In genomic region chr4:41796545-41797210, GRCh38 we compare ENCODE assay signal across 16 cellular contexts. TPM values are rescaled to one million over a fixed set of nuclear protein-coding genes. Genes with fewer than 3 reads are reported as not detected.
DNase-seq lines count a peak whose midpoint lies in the region; FAIRE-seq and TF ChIP-seq lines count a peak whose summit lies in the region.
"Had no signal": no experiment of that assay in that cellular context is flagged by ENCODE, and none has a peak within 500 bp of the region (broad histone marks: within the 10 kb centered on the region; RNA-seq: fewer than 3 reads in every experiment).

No MANE protein-coding gene starts in this region.

- peak; percentile 16 for FAIRE-seq in D721Med (lab: Jason Lieb, UNC)
- FAIRE-seq: TTC549 had no signal

- TF ChIP-seq CTCF in D721Med (IDR thresholded peaks at IDR 0.05; ENCODE audit: insufficient read depth, missing control alignments) (no peak), glutamatergic neuron (IDR thresholded peaks at IDR 0.05; ENCODE audit: partially characterized antibody, unreplicated experiment) (no peak), nephron (IDR thresholded peaks at IDR 0.05; ENCODE audit: unreplicated experiment in 3 of 3) (no peak)

- H3K27ac Mint-ChIP-seq in glutamatergic neuron (ENCODE audit: unreplicated experiment): peak overlapping the region; percentile 92
- peak overlapping the region; percentile 20 to 80 (median 58) for H3K27ac Mint-ChIP-seq in nephron
- H3K27ac Mint-ChIP-seq in activated naive CD8-positive, alpha-beta T cell treated with anti-CD3 and anti-CD28 coated beads for 36 hours: no peak overlapping the region
- H3K27ac Mint-ChIP-seq in activated T-cell treated with anti-CD3 and anti-CD28 coated beads, Interleukin-2, amount 50 U/mL, for 24 hours: no peak overlapping the region
- H3K27ac Mint-ChIP-seq: activated naive CD4-positive, alpha-beta T cell treated with anti-CD3 and anti-CD28 coated beads, Interleukin-2, amount 10 ng/mL, durations not matched to agents 7 days and 5 days had no signal

- H3K4me3 Mint-ChIP-seq in glutamatergic neuron (ENCODE audit: unreplicated experiment): peak overlapping the region; percentile 67
- no peak overlapping the region for H3K4me3 Mint-ChIP-seq in nephron
- H3K4me3 Mint-ChIP-seq in activated naive CD8-positive, alpha-beta T cell treated with anti-CD3 and anti-CD28 coated beads for 36 hours: no peak overlapping the region
- H3K4me3 Mint-ChIP-seq in activated T-cell treated with anti-CD3 and anti-CD28 coated beads, Interleukin-2, amount 50 U/mL, for 24 hours: no peak overlapping the region
- H3K4me3 Mint-ChIP-seq: activated naive CD4-positive, alpha-beta T cell treated with anti-CD3 and anti-CD28 coated beads, Interleukin-2, amount 10 ng/mL, durations not matched to agents 7 days and 5 days had no signal

- H3K9me3 Mint-ChIP-seq in glutamatergic neuron (ENCODE audit: unreplicated experiment) (peaks cover 4% of the 10 kb centered on the region), nephron (no peaks in the 10 kb centered on the region)
- H3K9me3 Mint-ChIP-seq in activated naive CD8-positive, alpha-beta T cell treated with anti-CD3 and anti-CD28 coated beads for 36 hours: no peaks in the 10 kb centered on the region
- H3K9me3 Mint-ChIP-seq in activated T-cell treated with anti-CD3 and anti-CD28 coated beads, Interleukin-2, amount 50 U/mL, for 24 hours: no peaks in the 10 kb centered on the region
- H3K9me3 Mint-ChIP-seq: activated naive CD4-positive, alpha-beta T cell treated with anti-CD3 and anti-CD28 coated beads, Interleukin-2, amount 10 ng/mL, durations not matched to agents 7 days and 5 days had no signal

- H3K4me1 Mint-ChIP-seq in glutamatergic neuron (ENCODE audit: low read depth, unreplicated experiment): peaks cover 59% of the 10 kb centered on the region
- peaks cover 23% of the 10 kb centered on the region for H3K4me1 Mint-ChIP-seq in nephron
- no peaks in the 10 kb centered on the region for H3K4me1 Mint-ChIP-seq in activated naive CD8-positive, alpha-beta T cell treated with anti-CD3 and anti-CD28 coated beads for 36 hours
- H3K4me1 Mint-ChIP-seq in activated T-cell treated with anti-CD3 and anti-CD28 coated beads, Interleukin-2, amount 50 U/mL, for 24 hours (ENCODE audit: low read depth): no peaks in the 10 kb centered on the region
- H3K4me1 Mint-ChIP-seq: activated naive CD4-positive, alpha-beta T cell treated with anti-CD3 and anti-CD28 coated beads, Interleukin-2, amount 10 ng/mL, durations not matched to agents 7 days and 5 days had no signal

- peaks cover 4% of the 10 kb centered on the region for H3K27me3 Mint-ChIP-seq in glutamatergic neuron (ENCODE audit: unreplicated experiment)
- peaks cover 29% of the 10 kb centered on the region for H3K27me3 Mint-ChIP-seq in nephron (ENCODE audit: low read depth)
- H3K27me3 Mint-ChIP-seq in activated naive CD8-positive, alpha-beta T cell treated with anti-CD3 and anti-CD28 coated beads for 36 hours: peaks cover 5% of the 10 kb centered on the region
- peaks cover 4% of the 10 kb centered on the region for H3K27me3 Mint-ChIP-seq in activated T-cell treated with anti-CD3 and anti-CD28 coated beads, Interleukin-2, amount 50 U/mL, for 24 hours

- DNase-seq in D721Med (ENCODE audit: insufficient read length, low spot score): no peak
- peak; percentile 7 for DNase-seq in NCI-H2227 (lab: John Stamatoyannopoulos, UW; ENCODE audit: unreplicated experiment)
- peak; percentile 34 for DNase-seq in glutamatergic neuron
- no peak for DNase-seq in inferior parietal cortex (ENCODE audit: extremely low spot score)
- no peak for DNase-seq in NCI-H1417 treated with DMSO at 0.1 percent for 48 hours (lab: John Stamatoyannopoulos, UW)
- DNase-seq in activated naive CD8-positive, alpha-beta T cell treated with anti-CD3 and anti-CD28 coated beads for 36 hours: no peak
- no peak for DNase-seq in activated T-cell treated with anti-CD3 and anti-CD28 coated beads, Interleukin-2, amount 50 U/mL, for 24 hours
- DNase-seq: activated CD4-positive, alpha-beta T cell treated with anti-CD3 and anti-CD28 coated beads, Interleukin-2, amount 50 U/mL, for 1 hour; activated naive CD4-positive, alpha-beta T cell treated with anti-CD3 and anti-CD28 coated beads, Interleukin-2, amount 10 ng/mL, durations not matched to agents 7 days and 5 days; Caco-2; sigmoid colon; stimulated activated CD4-positive, alpha-beta T cell treated with anti-CD3 and anti-CD28 coated beads, Interleukin-2, amount 100 ng/mL, for 24 hours; substantia nigra had no signal

- H3K36me3 Mint-ChIP-seq in glutamatergic neuron (ENCODE audit: unreplicated experiment) (peaks cover 6% of the 10 kb centered on the region), nephron (ENCODE audit: low read depth) (no peaks in the 10 kb centered on the region)
- no peaks in the 10 kb centered on the region for H3K36me3 Mint-ChIP-seq in activated naive CD8-positive, alpha-beta T cell treated with anti-CD3 and anti-CD28 coated beads for 36 hours
- H3K36me3 Mint-ChIP-seq in activated T-cell treated with anti-CD3 and anti-CD28 coated beads, Interleukin-2, amount 50 U/mL, for 24 hours (ENCODE audit: low read depth): no peaks in the 10 kb centered on the region
- H3K36me3 Mint-ChIP-seq: activated naive CD4-positive, alpha-beta T cell treated with anti-CD3 and anti-CD28 coated beads, Interleukin-2, amount 10 ng/mL, durations not matched to agents 7 days and 5 days had no signal

RNA-seq across cellular contexts. Expression of gene PHOX2B, which starts 48.2 kb away (rescaled TPM):
- 101 TPM for total RNA-seq in glutamatergic neuron (ENCODE audit: unreplicated experiment)
- total RNA-seq in activated naive CD8-positive, alpha-beta T cell treated with anti-CD3 and anti-CD28 coated beads for 36 hours: not detected
- total RNA-seq: Caco-2, HT-29 had no signal

Comparison
In these comparisons a context has a peak if more than half of its experiments do, and no peak if none do; other contexts are left out.
1. DNase-seq: peak in NCI-H2227 (single experiment) and glutamatergic neuron (single experiment); none in D721Med (single experiment), inferior parietal cortex (single experiment), NCI-H1417 treated with DMSO at 0.1 percent for 48 hours (single experiment), activated naive CD8-positive, alpha-beta T cell treated with anti-CD3 and anti-CD28 coated beads for 36 hours (single experiment) and activated T-cell treated with anti-CD3 and anti-CD28 coated beads, Interleukin-2, amount 50 U/mL, for 24 hours (single experiment).
2. H3K27ac Mint-ChIP-seq: peak in glutamatergic neuron (single experiment) and nephron (3 of 3); none in activated naive CD8-positive, alpha-beta T cell treated with anti-CD3 and anti-CD28 coated beads for 36 hours (single experiment) and activated T-cell treated with anti-CD3 and anti-CD28 coated beads, Interleukin-2, amount 50 U/mL, for 24 hours (single experiment).
3. RNA of gene PHOX2B, which starts 48.2 kb away (total RNA-seq): 101 TPM in glutamatergic neuron (single experiment); not detected in activated naive CD8-positive, alpha-beta T cell treated with anti-CD3 and anti-CD28 coated beads for 36 hours; every median in the first group is over 100 times any median in the second.